14 cellular contexts compared by ENCODE assay signal in genomic region chr6:26028212-26028752, GRCh38. TPM values are rescaled to one million over a fixed set of nuclear protein-coding genes. Genes with fewer than 3 reads are reported as not detected.
DNase-seq lines count a peak whose midpoint lies in the region; ATAC-seq and TF ChIP-seq lines count a peak whose summit lies in the region.
"Had no signal": no experiment of that assay in that cellular context is flagged by ENCODE, and none has a peak within 500 bp of the region (broad histone marks: within the 10 kb centered on the region; RNA-seq: fewer than 3 reads in every experiment).

No MANE protein-coding gene starts in this region.

- no peak overlapping the region for H3K23ac ChIP-seq in mesendoderm (ENCODE audit: low read length)

- no peak overlapping the region for H3K4me3 Mint-ChIP-seq in activated T-helper 1 cell treated with anti-CD3 and anti-CD28 coated beads, Interleukin-12 subunit alpha, Interleukin-12 subunit beta, Interleukin-2, Interleukin-4 antibody, amounts not matched to agents 30 ng/mL and 10 ng/mL and 1 ng/mL, durations not matched to agents 14 hours and 24 hours and 36 hours

- H3K27me3 ChIP-seq in HL-60 (ENCODE audit: insufficient read depth, poor library complexity, severe bottlenecking) (no peaks in the 10 kb centered on the region), mesendoderm (ENCODE audit: insufficient read depth, low read length, poor library complexity) (no peaks in the 10 kb centered on the region), heart left ventricle (no peaks in the 10 kb centered on the region)
- H3K27me3 ChIP-seq: body of pancreas had no signal

- peaks cover 6% of the 10 kb centered on the region for H3K4me1 ChIP-seq in mesendoderm (ENCODE audit: control insufficient read depth, low read depth, low read length)
- H3K4me1 ChIP-seq in heart left ventricle, result peaks cover 0 to 47% (median 24%) of the 10 kb centered on the region in 12 donors

- H3K27ac ChIP-seq in C4-2B (peak overlapping the region; percentile 98), HL-60 (replicated peaks) (peak overlapping the region; percentile 83), mesendoderm (ENCODE audit: low read depth, low read length) (peak overlapping the region; percentile 89), heart left ventricle (peak overlapping the region in 1 of 12 donors; percentile 93)

- TF ChIP-seq CTCF in C4-2B (conservative IDR thresholded peaks at IDR 0.05) (no peak), HL-60 (IDR thresholded peaks at IDR 0.05; ENCODE audit: insufficient read depth, low read length) (no peak), heart left ventricle (IDR thresholded peaks at IDR 0.05) (no peak)

- H2BK5ac ChIP-seq in mesendoderm (ENCODE audit: low read length), result peak overlapping the region; percentile 72

- H3K79me1 ChIP-seq in mesendoderm (ENCODE audit: low read length), result no peaks in the 10 kb centered on the region

- TF ChIP-seq POLR2A in heart left ventricle (IDR thresholded peaks at IDR 0.05), result no peak

- no peaks in the 10 kb centered on the region for H3K9me3 ChIP-seq in heart left ventricle
- H3K9me3 ChIP-seq: body of pancreas had no signal

- peaks cover 95% of the 10 kb centered on the region for H3K4me1 Mint-ChIP-seq in activated T-helper 1 cell treated with anti-CD3 and anti-CD28 coated beads, Interleukin-12 subunit alpha, Interleukin-12 subunit beta, Interleukin-2, Interleukin-4 antibody, amounts not matched to agents 30 ng/mL and 10 ng/mL and 1 ng/mL, durations not matched to agents 14 hours and 24 hours and 36 hours (ENCODE audit: low read depth)

- H3K56ac ChIP-seq in mesendoderm (ENCODE audit: low read length), result peak overlapping the region; percentile 83

- no peak overlapping the region for H4K5ac ChIP-seq in mesendoderm (ENCODE audit: low read length)

- WGBS in mesendoderm (ENCODE audit: extremely low coverage, insufficient coverage, low lambda C conversion rate), result no CpG with 5 or more reads among the region's 6 CpGs
- 84 to 89% (median 86%) methylated on average over 6 of the region's 6 CpGs for WGBS in heart left ventricle, 4 donors

- peaks cover 2% of the 10 kb centered on the region for H3K27me3 Mint-ChIP-seq in activated T-helper 1 cell treated with anti-CD3 and anti-CD28 coated beads, Interleukin-12 subunit alpha, Interleukin-12 subunit beta, Interleukin-2, Interleukin-4 antibody, amounts not matched to agents 30 ng/mL and 10 ng/mL and 1 ng/mL, durations not matched to agents 14 hours and 24 hours and 36 hours (ENCODE audit: insufficient read depth)

- ATAC-seq in heart left ventricle, result no peak
- no peak for ATAC-seq in HG02970 (IDR thresholded peaks at IDR 0.05; ENCODE audit: low FRiP score, unreplicated experiment)
- ATAC-seq: body of pancreas had no signal

- H3K4me3 ChIP-seq in HL-60 (replicated peaks; ENCODE audit: insufficient read depth, low read length) (no peak overlapping the region), mesendoderm (ENCODE audit: low read length) (no peak overlapping the region), heart left ventricle (no peak overlapping the region)
- H3K4me3 ChIP-seq: body of pancreas, lung had no signal

- H3K79me2 ChIP-seq in mesendoderm (ENCODE audit: control insufficient read depth, insufficient read depth, low read length), result no peaks in the 10 kb centered on the region

- no peak overlapping the region for H2AK5ac ChIP-seq in mesendoderm (ENCODE audit: low read length)

- H3K27ac Mint-ChIP-seq in activated T-helper 1 cell treated with anti-CD3 and anti-CD28 coated beads, Interleukin-12 subunit alpha, Interleukin-12 subunit beta, Interleukin-2, Interleukin-4 antibody, amounts not matched to agents 30 ng/mL and 10 ng/mL and 1 ng/mL, durations not matched to agents 14 hours and 24 hours and 36 hours, result peak overlapping the region; percentile 96

- intact Hi-C loops in activated T-helper 1 cell treated with anti-CD3 and anti-CD28 coated beads, Interleukin-12 subunit alpha, Interleukin-12 subunit beta, Interleukin-2, Interleukin-4 antibody, amounts not matched to agents 30 ng/mL and 10 ng/mL and 1 ng/mL, durations not matched to agents 14 hours and 24 hours and 36 hours (cut with micrococcal nuclease), result loop anchor here (10.0 kb wide), 3 partner anchors 507 to 1727 kb away; partner anchors contain the start of gene HMGN4
- intact Hi-C loops in heart left ventricle (cut with DNase I), result loop anchor here in 6 of 10 donors (5.0 to 10.0 kb wide), 9 partner anchors 169 to 1807 kb away; partner anchors contain the start of genes HMGN4 (in 1 of the 6) and ZNF184 (in 1 of the 6)

- H3K4me2 ChIP-seq in mesendoderm (ENCODE audit: low read length), result peak overlapping the region; percentile 1

- no peak overlapping the region for H4K8ac ChIP-seq in mesendoderm (ENCODE audit: low read depth, low read length)

- peak overlapping the region; percentile 80 for H3K9ac ChIP-seq in mesendoderm (ENCODE audit: low read length)

- H3K9me3 Mint-ChIP-seq in activated T-helper 1 cell treated with anti-CD3 and anti-CD28 coated beads, Interleukin-12 subunit alpha, Interleukin-12 subunit beta, Interleukin-2, Interleukin-4 antibody, amounts not matched to agents 30 ng/mL and 10 ng/mL and 1 ng/mL, durations not matched to agents 14 hours and 24 hours and 36 hours, result no peaks in the 10 kb centered on the region

- no peak for DNase-seq in HL-60 (ENCODE audit: low read depth in 1 of 2, low spot score in 1 of 2)
- DNase-seq in activated T-helper 1 cell treated with anti-CD3 and anti-CD28 coated beads, Interleukin-12 subunit alpha, Interleukin-12 subunit beta, Interleukin-2, Interleukin-4 antibody, amounts not matched to agents 30 ng/mL and 10 ng/mL and 1 ng/mL, durations not matched to agents 14 hours and 24 hours and 36 hours (ENCODE audit: low spot score), result no peak
- no peak for DNase-seq in mesendoderm
- no peak for DNase-seq in HK-2 (ENCODE audit: unreplicated experiment)
- DNase-seq in heart left ventricle, result no peak
- DNase-seq in SW480 (ENCODE audit: low spot score), result no peak
- DNase-seq: activated CD4-positive, alpha-beta T cell treated with anti-CD3 and anti-CD28 coated beads for 4 hours; body of pancreas; EL; GOT3; NCI-H1694 had no signal

- H3K18ac ChIP-seq in mesendoderm (ENCODE audit: low read length), result peak overlapping the region; percentile 97

- no peaks in the 10 kb centered on the region for H3K36me3 ChIP-seq in mesendoderm (ENCODE audit: control insufficient read depth, insufficient read depth, low read length)
- H3K36me3 ChIP-seq in heart left ventricle, result no peaks in the 10 kb centered on the region

- H3K36me3 Mint-ChIP-seq in activated T-helper 1 cell treated with anti-CD3 and anti-CD28 coated beads, Interleukin-12 subunit alpha, Interleukin-12 subunit beta, Interleukin-2, Interleukin-4 antibody, amounts not matched to agents 30 ng/mL and 10 ng/mL and 1 ng/mL, durations not matched to agents 14 hours and 24 hours and 36 hours (ENCODE audit: low read depth), result no peaks in the 10 kb centered on the region

- H2BK15ac ChIP-seq in mesendoderm (replicated peaks; ENCODE audit: low read depth), result peak overlapping the region; percentile 100

- peak overlapping the region; percentile 91 for H3K4ac ChIP-seq in mesendoderm (ENCODE audit: low read depth, low read length)

- H2BK120ac ChIP-seq in mesendoderm (ENCODE audit: low read depth, low read length), result peak overlapping the region; percentile 76

RNA-seq across cellular contexts. Expression of gene HFE, which starts 58.9 kb away (rescaled TPM):
- 0.13 and 0.37 TPM in 2 replicates for total RNA-seq in activated T-helper 1 cell treated with anti-CD3 and anti-CD28 coated beads, Interleukin-12 subunit alpha, Interleukin-12 subunit beta, Interleukin-2, Interleukin-4 antibody, amounts not matched to agents 30 ng/mL and 10 ng/mL and 1 ng/mL, durations not matched to agents 14 hours and 24 hours and 36 hours
- polyA plus RNA-seq in mesendoderm (2013, experiment 1 of 2), result 0.28 TPM
- 0.41 TPM for polyA plus RNA-seq in mesendoderm (2013, experiment 2 of 2)
- 10 to 100 TPM in 1 of 9 donors, 1 to 10 TPM in 8; 1.9 to 13.9 (median 3.0) TPM for total RNA-seq in heart left ventricle
- 1 to 10 TPM; 1.6 to 1.7 TPM for polyA plus RNA-seq in heart left ventricle
